In genomic region chr13:50376895-50377575, GRCh38 we compare ENCODE assay signal across 13 cellular contexts.
DNase-seq lines count a peak whose midpoint lies in the region; ATAC-seq and TF ChIP-seq lines count a peak whose summit lies in the region.
"Had no signal": no experiment of that assay in that cellular context is flagged by ENCODE, and none has a peak within 500 bp of the region (broad histone marks: within the 10 kb centered on the region; RNA-seq: fewer than 3 reads in every experiment).

No MANE protein-coding gene starts in this region.

- 67% methylated on average over 1 of the region's 1 CpG for WGBS in mammary epithelial cell (ENCODE audit: low coverage, missing lambda C conversion rate)
- WGBS in hepatocyte (ENCODE audit: low lambda C conversion rate, missing lambda C conversion rate) = 19% methylated on average over 1 of the region's 1 CpG
- WGBS in body of pancreas, 2 donors = 72 to 76% methylated on average over 1 of the region's 1 CpG

- H3K79me2 ChIP-seq in mammary epithelial cell (ENCODE audit: insufficient read depth, low read length) (no peaks in the 10 kb centered on the region), hepatocyte (no peaks in the 10 kb centered on the region)

- H3K9me3 ChIP-seq in mammary epithelial cell (replicated peaks; ENCODE audit: insufficient read depth, low read length) (peaks cover 11% of the 10 kb centered on the region), MG63 (peaks cover 11% of the 10 kb centered on the region), hepatocyte (ENCODE audit: low read depth) (peaks cover 8% of the 10 kb centered on the region), body of pancreas (no peaks in the 10 kb centered on the region)

- in situ Hi-C loops in mammary epithelial cell (cut with MboI; ENCODE audit: low sequenced_read_pairs in 2 of 2) = no loop called here

- H3K27me3 ChIP-seq in mammary epithelial cell (ENCODE audit: insufficient read depth, low read length) (no peaks in the 10 kb centered on the region), MG63 (no peaks in the 10 kb centered on the region), hepatocyte (no peaks in the 10 kb centered on the region), body of pancreas (no peaks in the 10 kb centered on the region)

- H2AFZ ChIP-seq in mammary epithelial cell (ENCODE audit: low read depth, low read length) = no peak overlapping the region
- H2AFZ ChIP-seq in hepatocyte = no peak overlapping the region

- H4K20me1 ChIP-seq in mammary epithelial cell (ENCODE audit: insufficient read depth, low read length) = no peaks in the 10 kb centered on the region
- no peaks in the 10 kb centered on the region for H4K20me1 ChIP-seq in hepatocyte (ENCODE audit: insufficient read depth, poor library complexity, severe bottlenecking)

- DNase-seq in LNCaP clone FGC (ENCODE audit: low read depth) = no peak
- no peak for DNase-seq in mammary epithelial cell
- peak; percentile 41 for DNase-seq in kidney tubule cell (ENCODE audit: low spot score)
- DNase-seq in MG63 = no peak
- DNase-seq in hepatocyte (ENCODE audit: low spot score) = no peak
- no peak for DNase-seq in body of pancreas
- DNase-seq in NCI-H2196 (lab: John Stamatoyannopoulos, UW; ENCODE audit: unreplicated experiment) = no peak
- DNase-seq: DND-41, glutamatergic neuron, GM23248, midbrain, NCI-H187 treated with DMSO at 0.1 percent for 48 hours had no signal

- dilution Hi-C loops in mammary epithelial cell (cut with HindIII; ENCODE audit: low sequenced_read_pairs) = loop anchor here (25.0 kb wide), 1 partner anchor 410 kb away; no protein-coding TSS in a partner anchor

- H3K36me3 ChIP-seq in mammary epithelial cell (ENCODE audit: insufficient read depth, low read length) (no peaks in the 10 kb centered on the region), MG63 (no peaks in the 10 kb centered on the region), hepatocyte (replicated peaks; ENCODE audit: insufficient read depth, low read depth) (no peaks in the 10 kb centered on the region), body of pancreas (replicated peaks in 1 of 2; ENCODE audit: insufficient read depth in 1 of 2, low read depth in 2 of 2) (no peaks in the 10 kb centered on the region)

- no peaks in the 10 kb centered on the region for H3K9me2 ChIP-seq in hepatocyte (replicated peaks; ENCODE audit: insufficient read depth)

- H3K4me3 ChIP-seq in LNCaP clone FGC (ENCODE audit: low read depth, low read length) (no peak overlapping the region), mammary epithelial cell (replicated peaks in 1 of 3; ENCODE audit: insufficient read depth in 1 of 3, low read depth in 2 of 3, low read length in 3 of 3) (no peak overlapping the region), MG63 (no peak overlapping the region), hepatocyte (no peak overlapping the region), body of pancreas (no peak overlapping the region)
- H3K4me3 ChIP-seq: GM23248 had no signal

- BruUV-seq in mammary epithelial cell (replicated peaks; lab: Mats Ljungman, UMichigan) = no TSS peak

- H3K4me2 ChIP-seq in mammary epithelial cell (ENCODE audit: insufficient read depth, low read depth, low read length) (no peak overlapping the region), hepatocyte (no peak overlapping the region)

- TF ChIP-seq POLR2A in body of pancreas (IDR thresholded peaks at IDR 0.05) = no peak

- TF ChIP-seq CTCF in C4-2B (conservative IDR thresholded peaks at IDR 0.05) = peak; percentile 24; the same call in 1 of the 2 replicates
- TF ChIP-seq CTCF in LNCaP clone FGC (IDR thresholded peaks at IDR 0.05; ENCODE audit: control insufficient read depth, extremely low read depth, insufficient read depth) = peak; percentile 31; the same call in 1 of the 2 replicates
- TF ChIP-seq CTCF in mammary epithelial cell (conservative IDR thresholded peaks at IDR 0.05 in 1 of 2, IDR thresholded peaks at IDR 0.05 in 1 of 2; ENCODE audit: extremely low read depth in 1 of 2, insufficient read depth in 1 of 2, low read depth in 1 of 2, low read length in 2 of 2) = peak; percentile 15 to 49
- no peak for TF ChIP-seq CTCF in hepatocyte (IDR thresholded peaks at IDR 0.05; ENCODE audit: poor library complexity)
- TF ChIP-seq CTCF in body of pancreas (IDR thresholded peaks at IDR 0.05) = peak in 1 of 7 experiments; percentile 19

- H3K4me1 ChIP-seq in mammary epithelial cell (ENCODE audit: insufficient read depth, low read length) = no peaks in the 10 kb centered on the region
- peaks cover 7% of the 10 kb centered on the region for H3K4me1 ChIP-seq in hepatocyte (ENCODE audit: insufficient read depth)
- H3K4me1 ChIP-seq in body of pancreas = no peaks in the 10 kb centered on the region

- intact Hi-C loops in mammary epithelial cell (cut with micrococcal nuclease) = loop anchor here (1.0 to 10.0 kb wide), 6 partner anchors 202 to 693 kb away; no protein-coding TSS in a partner anchor
- intact Hi-C loops in body of pancreas (cut with DNase I) = no loop called here

- H3K9ac ChIP-seq in mammary epithelial cell (ENCODE audit: insufficient read depth, low read length) = no peak overlapping the region
- H3K9ac ChIP-seq: GM23248 had no signal

- H3K27ac ChIP-seq in C4-2B = no peak overlapping the region
- no peak overlapping the region for H3K27ac ChIP-seq in mammary epithelial cell (ENCODE audit: insufficient read depth, low read depth, low read length)
- H3K27ac ChIP-seq in hepatocyte = no peak overlapping the region
- H3K27ac ChIP-seq in body of pancreas = no peak overlapping the region

- ATAC-seq in body of pancreas = no peak

- CTCF ChIA-PET in mammary epithelial cell (lab: Charles Lee; ENCODE audit: low non-redundant PET) = interaction anchor here (0.6 kb wide), 1 partner anchor 360 kb away, joined by 4 read pairs; no protein-coding TSS in a partner anchor
